ENCODE assay signal across 14 cellular contexts in genomic region chr12:53579545-53579955, GRCh38. TPM values are rescaled to one million over a fixed set of nuclear protein-coding genes. Genes with fewer than 3 reads are reported as not detected.
DNase-seq lines count a peak whose midpoint lies in the region; ATAC-seq and TF ChIP-seq lines count a peak whose summit lies in the region.
"Had no signal": no experiment of that assay in that cellular context is flagged by ENCODE, and none has a peak within 500 bp of the region (broad histone marks: within the 10 kb centered on the region; RNA-seq: fewer than 3 reads in every experiment).

No MANE protein-coding gene starts in this region.

- DNase-seq in left lobe of liver (ENCODE audit: low spot score) (no peak), Ammon's horn (ENCODE audit: low spot score) (no peak), head of caudate nucleus (no peak), stomach (no peak), spleen (no peak)
- DNase-seq: CD4-positive, CD25-positive, alpha-beta regulatory T cell; Karpas-422; mucosa of descending colon; NCI-H2107; psoas muscle had no signal

- H3K9me3 ChIP-seq in stomach: no peaks in the 10 kb centered on the region
- H3K9me3 ChIP-seq in spleen: no peaks in the 10 kb centered on the region
- H3K9me3 ChIP-seq: mucosa of descending colon, psoas muscle had no signal

- H3K4me1 ChIP-seq in stomach (peaks cover 0 to 25% (median 17%) of the 10 kb centered on the region in 4 donors), spleen (peaks cover 0 to 41% (median 14%) of the 10 kb centered on the region in 6 donors)
- H3K4me1 ChIP-seq: psoas muscle had no signal

- TF ChIP-seq CTCF in stomach (IDR thresholded peaks at IDR 0.05) (no peak), spleen (IDR thresholded peaks at IDR 0.05 in 8 of 11, conservative IDR thresholded peaks at IDR 0.05 in 3 of 11) (no peak)

- H3K27ac ChIP-seq in stomach: no peak overlapping the region
- peak overlapping the region in 4 of 8 donors; percentile 12 to 62 (median 30) for H3K27ac ChIP-seq in spleen
- H3K27ac ChIP-seq: psoas muscle had no signal

- no peaks in the 10 kb centered on the region for H3K27me3 ChIP-seq in stomach
- no peaks in the 10 kb centered on the region for H3K27me3 ChIP-seq in spleen (replicated peaks in 1 of 7)

- H3K4me3 ChIP-seq in stomach (no peak overlapping the region), spleen (no peak overlapping the region)
- H3K4me3 ChIP-seq: mucosa of descending colon, psoas muscle had no signal

- ATAC-seq in GM18502 (IDR thresholded peaks at IDR 0.05; ENCODE audit: poor library complexity, unreplicated experiment): peak; percentile 68
- ATAC-seq in GM21390 (IDR thresholded peaks at IDR 0.05; ENCODE audit: unreplicated experiment): peak; percentile 63
- peak; percentile 71 for ATAC-seq in HG03103 (IDR thresholded peaks at IDR 0.05; ENCODE audit: low read depth, unreplicated experiment)
- ATAC-seq in left lobe of liver: peak; percentile 65
- ATAC-seq: activated naive CD4-positive, alpha-beta T cell treated with anti-CD3 and anti-CD28 coated beads, Interleukin-2, amount 50 U/mL, for 72 hours; mucosa of descending colon; psoas muscle had no signal

- H3K36me3 ChIP-seq in stomach: peaks cover 4 to 13% (median 12%) of the 10 kb centered on the region in 4 donors
- H3K36me3 ChIP-seq in spleen: peaks cover 0 to 43% (median 0%) of the 10 kb centered on the region in 6 donors

- TF ChIP-seq EP300 in stomach (IDR thresholded peaks at IDR 0.05): no peak

- 70 to 85% (median 79%) methylated on average over 5 of the region's 5 CpGs for WGBS in stomach, 5 donors
- WGBS in spleen, 5 donors: 66 to 79% (median 70%) methylated on average over 5 of the region's 5 CpGs

- TF ChIP-seq POLR2A in stomach (IDR thresholded peaks at IDR 0.05) (no peak), spleen (IDR thresholded peaks at IDR 0.05) (no peak)

- intact Hi-C loops in head of caudate nucleus (cut with DNase I): no loop called here
- intact Hi-C loops in stomach (cut with DNase I; ENCODE audit: low total_unique reads): no loop called here
- intact Hi-C loops in spleen (cut with DNase I; ENCODE audit: low total_unique reads): no loop called here

RNA-seq across cellular contexts. Expression of gene ATF7, which starts 46.6 kb away (rescaled TPM):
- total RNA-seq in left lobe of liver: 18.1 TPM
- 10 to 100 TPM in 4 of 5 donors, 1 to 10 TPM in 1; 9.0 to 93.4 (median 16.5) TPM for total RNA-seq in stomach
- polyA plus RNA-seq in stomach: 10 to 100 TPM; 12.9 to 20.9 (median 14.3) TPM
- total RNA-seq in spleen: 10 to 100 TPM; 30.0 to 52.8 (median 47.6) TPM
- 10 to 100 TPM in 1 of 3 donors, 1 to 10 TPM in 2; 6.5 to 12.1 (median 8.5) TPM for polyA plus RNA-seq in spleen
